19 cellular contexts compared by ENCODE assay signal in the genomic region with DNA sequence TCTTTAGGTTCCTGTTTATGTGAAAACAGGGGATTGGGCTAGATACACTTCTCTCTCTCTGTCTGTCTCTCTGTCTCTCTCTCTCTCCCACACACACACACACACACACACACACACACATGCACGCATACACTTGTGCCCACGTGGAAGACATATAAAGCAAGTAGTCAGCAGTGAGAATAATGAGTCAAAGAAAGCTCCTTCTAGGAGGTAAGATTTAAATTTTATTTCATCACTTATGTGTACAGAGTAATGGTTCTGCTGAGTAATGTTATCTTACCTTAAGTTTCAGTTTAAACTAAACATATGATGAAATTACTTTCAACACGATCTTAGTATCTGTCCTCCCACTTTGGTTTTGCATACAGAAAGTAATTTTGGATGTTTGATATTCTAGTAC.
"Had no signal": no experiment of that assay in that cellular context is flagged by ENCODE, and none has a peak within 500 bp of the region (broad histone marks: within the 10 kb centered on the region; RNA-seq: fewer than 3 reads in every experiment).

No MANE protein-coding gene starts in this region.

- H3K9ac ChIP-seq: neural progenitor cell had no signal

- H3K9me3 ChIP-seq: gastroesophageal sphincter, heart right ventricle, mucosa of descending colon, testis had no signal

- H2AFZ ChIP-seq: neural progenitor cell had no signal

- H3K27me3 ChIP-seq: gastroesophageal sphincter, neural progenitor cell, testis had no signal

- FAIRE-seq: endothelial cell of umbilical vein had no signal

- DNase-seq: activated CD4-positive, alpha-beta T cell treated with anti-CD3 and anti-CD28 coated beads, Interleukin-2, amount 10 ng/mL, durations not matched to agents 24 days and 14 days; activated CD8-positive, alpha-beta T cell treated with anti-CD3 and anti-CD28 coated beads, Interleukin-2, amount 10 ng/mL, durations not matched to agents 7 days and 5 days; activated naive CD4-positive, alpha-beta T cell treated with Interleukin-2 at 50 U/mL for 16 hours; activated naive CD8-positive, alpha-beta T cell treated with anti-CD3 and anti-CD28 coated beads, Interleukin-2, amount 10 ng/mL, durations not matched to agents 7 days and 5 days; activated T-cell treated with anti-CD3 and anti-CD28 coated beads, Interleukin-2, amount 50 U/mL, for 24 hours; aorta; effector memory CD4-positive, alpha-beta T cell; heart right ventricle; left ventricle myocardium superior; mucosa of descending colon; naive thymus-derived CD4-positive, alpha-beta T cell; stimulated activated CD4-positive, alpha-beta T cell treated with anti-CD3 and anti-CD28 coated beads, Interleukin-4, amount 100 ng/mL, for 4 hours; T1000; testis had no signal

- H3K4me1 ChIP-seq: gastroesophageal sphincter, heart right ventricle, neural progenitor cell, testis had no signal

- H3K27ac ChIP-seq: gastroesophageal sphincter, heart right ventricle, neural progenitor cell, testis had no signal

- ATAC-seq: activated CD8-positive, alpha-beta T cell treated with anti-CD3 and anti-CD28 coated beads, Interleukin-2, amount 10 ng/mL, durations not matched to agents 7 days and 5 days; gastroesophageal sphincter; heart right ventricle; left ventricle myocardium superior; mucosa of descending colon; naive thymus-derived CD4-positive, alpha-beta T cell; sciatic nerve; stimulated activated memory B cell treated with anti-CD40 and anti-IgM and Interleukin-4, amounts not matched to agents 10 μg/mL and 1 μg/mL and 100 μg/mL, for 72 hours had no signal

- H3K36me3 ChIP-seq: gastroesophageal sphincter, heart right ventricle, neural progenitor cell had no signal

- H3K4me3 ChIP-seq: gastroesophageal sphincter, heart right ventricle, mucosa of descending colon, neural progenitor cell, testis had no signal
